Comparison of ENCODE assay signal across 1 cellular context in the genomic region with DNA sequence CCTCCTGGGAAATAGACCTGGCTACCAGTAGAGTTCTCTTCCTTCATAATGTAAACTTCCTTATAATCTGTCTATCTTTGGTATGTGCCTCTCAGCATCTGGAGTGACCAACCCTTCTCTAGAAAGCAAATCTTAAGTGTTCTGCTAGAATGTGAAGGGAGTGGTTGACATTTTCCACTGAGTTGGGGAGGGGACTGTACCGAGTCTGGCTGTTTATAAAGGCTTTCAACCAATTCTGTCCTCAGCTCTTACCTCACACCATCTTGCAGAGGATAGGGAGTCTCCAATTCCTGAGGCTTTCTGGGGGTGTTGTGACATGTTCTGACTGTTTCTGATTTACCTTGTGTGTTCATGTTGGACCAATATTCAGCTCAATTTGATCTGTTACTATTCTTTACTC.
A peak's percentile ranks its signal among the peaks of the same experiment; 100 is the strongest.
TF ChIP-seq lines count a peak whose summit lies in the region.

No MANE protein-coding gene starts in this region.

TF ChIP-seq in HEK293, 187 proteins besides CTCF, POLR2A, EP300 and RAD21:
- TF ChIP-seq, protein P1, sequence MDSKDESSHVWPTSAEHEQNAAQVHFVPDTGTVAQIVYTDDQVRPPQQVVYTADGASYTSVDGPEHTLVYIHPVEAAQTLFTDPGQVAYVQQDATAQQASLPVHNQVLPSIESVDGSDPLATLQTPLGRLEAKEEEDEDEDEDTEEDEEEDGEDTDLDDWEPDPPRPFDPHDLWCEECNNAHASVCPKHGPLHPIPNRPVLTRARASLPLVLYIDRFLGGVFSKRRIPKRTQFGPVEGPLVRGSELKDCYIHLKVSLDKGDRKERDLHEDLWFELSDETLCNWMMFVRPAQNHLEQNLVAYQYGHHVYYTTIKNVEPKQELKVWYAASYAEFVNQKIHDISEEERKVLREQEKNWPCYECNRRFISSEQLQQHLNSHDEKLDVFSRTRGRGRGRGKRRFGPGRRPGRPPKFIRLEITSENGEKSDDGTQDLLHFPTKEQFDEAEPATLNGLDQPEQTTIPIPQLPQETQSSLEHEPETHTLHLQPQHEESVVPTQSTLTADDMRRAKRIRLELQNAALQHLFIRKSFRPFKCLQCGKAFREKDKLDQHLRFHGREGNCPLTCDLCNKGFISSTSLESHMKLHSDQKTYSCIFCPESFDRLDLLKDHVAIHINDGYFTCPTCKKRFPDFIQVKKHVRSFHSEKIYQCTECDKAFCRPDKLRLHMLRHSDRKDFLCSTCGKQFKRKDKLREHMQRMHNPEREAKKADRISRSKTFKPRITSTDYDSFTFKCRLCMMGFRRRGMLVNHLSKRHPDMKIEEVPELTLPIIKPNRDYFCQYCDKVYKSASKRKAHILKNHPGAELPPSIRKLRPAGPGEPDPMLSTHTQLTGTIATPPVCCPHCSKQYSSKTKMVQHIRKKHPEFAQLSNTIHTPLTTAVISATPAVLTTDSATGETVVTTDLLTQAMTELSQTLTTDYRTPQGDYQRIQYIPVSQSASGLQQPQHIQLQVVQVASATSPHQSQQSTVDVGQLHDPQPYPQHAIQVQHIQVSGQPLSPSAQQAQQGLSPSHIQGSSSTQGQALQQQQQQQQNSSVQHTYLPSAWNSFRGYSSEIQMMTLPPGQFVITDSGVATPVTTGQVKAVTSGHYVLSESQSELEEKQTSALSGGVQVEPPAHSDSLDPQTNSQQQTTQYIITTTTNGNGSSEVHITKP (tag by site-specific recombination; IDR thresholded peaks at IDR 0.05), result peak; percentile 69
- TF ChIP-seq ZBTB8A (tag by site-specific recombination; IDR thresholded peaks at IDR 0.05), result no peak
- TF ChIP-seq, protein P2, sequence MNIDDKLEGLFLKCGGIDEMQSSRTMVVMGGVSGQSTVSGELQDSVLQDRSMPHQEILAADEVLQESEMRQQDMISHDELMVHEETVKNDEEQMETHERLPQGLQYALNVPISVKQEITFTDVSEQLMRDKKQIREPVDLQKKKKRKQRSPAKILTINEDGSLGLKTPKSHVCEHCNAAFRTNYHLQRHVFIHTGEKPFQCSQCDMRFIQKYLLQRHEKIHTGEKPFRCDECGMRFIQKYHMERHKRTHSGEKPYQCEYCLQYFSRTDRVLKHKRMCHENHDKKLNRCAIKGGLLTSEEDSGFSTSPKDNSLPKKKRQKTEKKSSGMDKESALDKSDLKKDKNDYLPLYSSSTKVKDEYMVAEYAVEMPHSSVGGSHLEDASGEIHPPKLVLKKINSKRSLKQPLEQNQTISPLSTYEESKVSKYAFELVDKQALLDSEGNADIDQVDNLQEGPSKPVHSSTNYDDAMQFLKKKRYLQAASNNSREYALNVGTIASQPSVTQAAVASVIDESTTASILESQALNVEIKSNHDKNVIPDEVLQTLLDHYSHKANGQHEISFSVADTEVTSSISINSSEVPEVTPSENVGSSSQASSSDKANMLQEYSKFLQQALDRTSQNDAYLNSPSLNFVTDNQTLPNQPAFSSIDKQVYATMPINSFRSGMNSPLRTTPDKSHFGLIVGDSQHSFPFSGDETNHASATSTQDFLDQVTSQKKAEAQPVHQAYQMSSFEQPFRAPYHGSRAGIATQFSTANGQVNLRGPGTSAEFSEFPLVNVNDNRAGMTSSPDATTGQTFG (tag by site-specific recombination; IDR thresholded peaks at IDR 0.05; ENCODE audit: borderline replicate concordance), result no peak
